In the genomic region with DNA sequence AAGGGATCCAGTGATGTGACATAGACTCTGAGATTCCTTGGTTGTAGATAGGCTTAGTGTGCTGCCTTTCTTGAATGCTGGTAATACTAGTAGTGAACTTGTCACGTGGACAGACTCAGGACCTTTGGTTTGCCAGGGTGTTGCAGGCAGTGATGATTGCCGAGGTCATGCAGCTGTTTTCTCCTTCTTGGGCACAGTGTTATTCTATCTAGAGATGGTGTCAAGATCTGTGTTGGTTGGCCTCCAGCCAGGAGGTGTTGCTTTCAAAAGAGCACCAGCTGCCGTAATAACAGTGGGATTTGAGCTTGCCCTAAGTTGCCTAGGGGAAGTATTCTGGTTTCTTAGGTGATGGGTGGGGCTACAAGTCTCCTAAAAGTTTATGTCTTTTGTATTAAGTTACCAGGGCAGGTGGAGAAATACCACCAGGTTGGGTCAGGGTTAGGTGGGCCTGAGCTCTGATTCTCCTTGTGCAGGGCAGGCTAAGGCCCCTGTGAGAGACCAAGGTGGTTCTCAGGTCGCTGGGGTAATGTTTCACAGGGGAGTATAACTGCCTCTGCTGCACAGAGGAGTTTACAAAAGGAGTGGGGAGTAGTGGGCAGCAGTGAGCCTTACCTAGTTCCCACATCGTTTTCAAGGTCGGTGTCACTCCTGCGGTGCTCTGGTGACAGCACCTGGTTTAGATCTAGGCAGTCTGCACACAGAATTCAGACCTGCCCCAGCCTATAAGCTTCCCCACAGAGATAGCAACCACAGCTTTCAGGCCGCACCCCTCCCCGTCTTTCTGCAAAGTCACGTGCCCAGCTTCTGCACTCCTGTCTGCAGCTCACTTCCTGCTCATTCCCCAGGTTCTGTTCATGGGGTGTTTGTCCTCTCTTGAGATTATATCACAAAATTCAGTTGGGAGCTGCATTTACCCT, we compare ENCODE assay signal across 8 cellular contexts.
DNase-seq lines count a peak whose midpoint lies in the region; ATAC-seq and TF ChIP-seq lines count a peak whose summit lies in the region.

No MANE protein-coding gene starts in this region.

- H3K27ac Mint-ChIP-seq in activated T-cell treated with anti-CD3 and anti-CD28 coated beads, Interleukin-2, amount 50 U/mL, for 24 hours = peak overlapping the region; percentile 89

- no peak overlapping the region for H3K4me3 ChIP-seq in stomach

- peaks cover 17% of the 10 kb centered on the region for H3K9me3 Mint-ChIP-seq in activated T-cell treated with anti-CD3 and anti-CD28 coated beads, Interleukin-2, amount 50 U/mL, for 24 hours

- TF ChIP-seq CTCF in stomach (IDR thresholded peaks at IDR 0.05) = no peak

- H3K27me3 Mint-ChIP-seq in activated T-cell treated with anti-CD3 and anti-CD28 coated beads, Interleukin-2, amount 50 U/mL, for 24 hours = no peaks in the 10 kb centered on the region

- 25 to 55% (median 33%) methylated on average over 9 to 10 of the region's 10 CpGs for WGBS in stomach, 5 donors

- H3K36me3 Mint-ChIP-seq in activated T-cell treated with anti-CD3 and anti-CD28 coated beads, Interleukin-2, amount 50 U/mL, for 24 hours (ENCODE audit: low read depth) = peaks cover 9% of the 10 kb centered on the region

- DNase-seq in DMS 273 (lab: John Stamatoyannopoulos, UW; ENCODE audit: unreplicated experiment) = peak; percentile 90
- peak; percentile 32 for DNase-seq in NCI-H2196 (lab: John Stamatoyannopoulos, UW; ENCODE audit: unreplicated experiment)
- DNase-seq in activated T-cell treated with anti-CD3 and anti-CD28 coated beads, Interleukin-2, amount 50 U/mL, for 24 hours = peak; percentile 66
- peak; percentile 62 for DNase-seq in mucosa of gallbladder (ENCODE audit: low spot score)
- DNase-seq in stomach = peak; percentile 50
- no peak for DNase-seq in AG20443 (ENCODE audit: low spot score)

- H3K9me3 ChIP-seq in stomach = peaks cover 0 to 4% (median 0%) of the 10 kb centered on the region in 4 donors

- H3K27me3 ChIP-seq in stomach = no peaks in the 10 kb centered on the region

- no peaks in the 10 kb centered on the region for H3K36me3 ChIP-seq in stomach

- H3K4me1 Mint-ChIP-seq in activated T-cell treated with anti-CD3 and anti-CD28 coated beads, Interleukin-2, amount 50 U/mL, for 24 hours (ENCODE audit: low read depth) = peaks cover 46% of the 10 kb centered on the region

- TF ChIP-seq POLR2A in stomach (IDR thresholded peaks at IDR 0.05) = no peak

- peaks cover 0 to 8% (median 3%) of the 10 kb centered on the region in 4 donors for H3K4me1 ChIP-seq in stomach

- peak overlapping the region; percentile 51 for H3K4me3 Mint-ChIP-seq in activated T-cell treated with anti-CD3 and anti-CD28 coated beads, Interleukin-2, amount 50 U/mL, for 24 hours

- no peak overlapping the region for H3K27ac ChIP-seq in stomach

- intact Hi-C loops in stomach (cut with DNase I; ENCODE audit: low total_unique reads) = no loop called here

- no peak for TF ChIP-seq EP300 in stomach (IDR thresholded peaks at IDR 0.05)

- no peak for ATAC-seq in GM19328 (IDR thresholded peaks at IDR 0.05; ENCODE audit: unreplicated experiment)
- no peak for ATAC-seq in HG03039 (IDR thresholded peaks at IDR 0.05; ENCODE audit: unreplicated experiment)
